14 cellular contexts compared by ENCODE assay signal in genomic region chr3:66484106-66484857, GRCh38. TPM values are rescaled to one million over a fixed set of nuclear protein-coding genes. Genes with fewer than 3 reads are reported as not detected.
DNase-seq lines count a peak whose midpoint lies in the region; ATAC-seq and TF ChIP-seq lines count a peak whose summit lies in the region.
"Had no signal": no experiment of that assay in that cellular context is flagged by ENCODE, and none has a peak within 500 bp of the region (broad histone marks: within the 10 kb centered on the region; RNA-seq: fewer than 3 reads in every experiment).

No MANE protein-coding gene starts in this region.

- no peaks in the 10 kb centered on the region for H3K27me3 Mint-ChIP-seq in T-helper 17 cell

- H3K4me1 Mint-ChIP-seq in T-helper 17 cell, result peaks cover 69% of the 10 kb centered on the region

- H3K27ac ChIP-seq in stomach smooth muscle (ENCODE audit: low read length), result peak overlapping the region; percentile 88
- no peak overlapping the region for H3K27ac ChIP-seq in WERI-Rb-1
- H3K27ac ChIP-seq: 22Rv1 had no signal

- H3K9me3 ChIP-seq in T-helper 17 cell (ENCODE audit: control insufficient read depth, low read length, poor library complexity, severe bottlenecking) (no peaks in the 10 kb centered on the region), stomach smooth muscle (ENCODE audit: control insufficient read depth in 2 of 2, low read length in 2 of 2) (no peaks in the 10 kb centered on the region), WERI-Rb-1 (ENCODE audit: severe bottlenecking) (no peaks in the 10 kb centered on the region)

- no peaks in the 10 kb centered on the region for H3K27me3 ChIP-seq in stomach smooth muscle (ENCODE audit: control insufficient read depth in 1 of 2, insufficient read depth in 2 of 2, low read length in 2 of 2)
- no peaks in the 10 kb centered on the region for H3K27me3 ChIP-seq in WERI-Rb-1 (ENCODE audit: insufficient read depth, low read depth, severe bottlenecking)

- peak overlapping the region; percentile 92 for H3K27ac Mint-ChIP-seq in T-helper 17 cell
- H3K27ac Mint-ChIP-seq: stimulated activated naive CD8-positive, alpha-beta T cell treated with anti-CD3 and anti-CD28 coated beads, Interleukin-15, Interleukin-2, amounts not matched to agents 100 ng/mL and 50 ng/mL, for 24 hours had no signal

- ATAC-seq in T-helper 17 cell, result no peak
- no peak for ATAC-seq in HG03378 (IDR thresholded peaks at IDR 0.05; ENCODE audit: unreplicated experiment)
- ATAC-seq: activated T-cell treated with anti-CD3 and anti-CD28 coated beads, Interleukin-2, amount 50 U/mL, for 4 hours had no signal

- peaks cover 74% of the 10 kb centered on the region for H3K4me1 ChIP-seq in stomach smooth muscle (ENCODE audit: control insufficient read depth, insufficient read depth, low read length)

- H3K4me3 ChIP-seq in stomach smooth muscle (ENCODE audit: low read length in 2 of 2), result peak overlapping the region; percentile 37 to 60
- no peak overlapping the region for H3K4me3 ChIP-seq in WERI-Rb-1 (ENCODE audit: low read depth, low read length)

- H3K36me3 ChIP-seq in stomach smooth muscle (ENCODE audit: control insufficient read depth in 2 of 2, insufficient read depth in 2 of 2, low read length in 2 of 2) (no peaks in the 10 kb centered on the region), WERI-Rb-1 (no peaks in the 10 kb centered on the region)

- peak overlapping the region; percentile 77 for H3K4me3 Mint-ChIP-seq in T-helper 17 cell
- H3K4me3 Mint-ChIP-seq: stimulated activated naive CD8-positive, alpha-beta T cell treated with anti-CD3 and anti-CD28 coated beads, Interleukin-15, Interleukin-2, amounts not matched to agents 100 ng/mL and 50 ng/mL, for 24 hours had no signal

- H3K36me3 Mint-ChIP-seq in T-helper 17 cell (ENCODE audit: low read depth), result no peaks in the 10 kb centered on the region

- DNase-seq in DMS 273 (lab: John Stamatoyannopoulos, UW; ENCODE audit: unreplicated experiment), result peak; percentile 33
- no peak for DNase-seq in DMS 273 treated with DMSO at 0.1 percent for 48 hours (lab: John Stamatoyannopoulos, UW)
- no peak for DNase-seq in T-helper 17 cell
- DNase-seq in inferior parietal cortex (ENCODE audit: extremely low spot score), result peak; percentile 60
- DNase-seq in activated naive CD4-positive, alpha-beta T cell (lab: John Stamatoyannopoulos, UW), result no peak
- no peak for DNase-seq in WERI-Rb-1
- DNase-seq: cerebellar nuclear complex; DMS79; stimulated activated CD4-positive, alpha-beta T cell treated with anti-CD3 and anti-CD28 coated beads, Interleukin-2, amount 100 ng/mL, for 48 hours had no signal

- peak overlapping the region in 1 of 2 donors; percentile 66 for H3K9ac ChIP-seq in stomach smooth muscle (ENCODE audit: low read length in 2 of 2)

- TF ChIP-seq CTCF in WERI-Rb-1 (IDR thresholded peaks at IDR 0.05; ENCODE audit: low read depth, low read length), result no peak

RNA-seq across cellular contexts. Expression of gene LRIG1, which starts 16.5 kb away (rescaled TPM):
- 10 to 100 TPM; 57.8 to 63.4 TPM for total RNA-seq in T-helper 17 cell

Comparison
In these comparisons a context has a peak if more than half of its experiments do, and no peak if none do; other contexts are left out.
1. DNase-seq: peak in DMS 273 (single experiment) and inferior parietal cortex (single experiment); none in DMS 273 treated with DMSO at 0.1 percent for 48 hours (single experiment), T-helper 17 cell (0 of 3), activated naive CD4-positive, alpha-beta T cell (0 of 4) and WERI-Rb-1 (single experiment).